1 cellular context compared by ENCODE assay signal in genomic region chr16:54165174-54165911, GRCh38.
TF ChIP-seq lines count a peak whose summit lies in the region.

No MANE protein-coding gene starts in this region.

TF ChIP-seq in HepG2, 621 proteins besides CTCF, POLR2A, EP300 and RAD21 (continued from another document and continues in another):
- no peak for TF ChIP-seq ZNF512 (CRISPR knock-in tag; IDR thresholded peaks at IDR 0.05)
- TF ChIP-seq ZNF678 (CRISPR knock-in tag; IDR thresholded peaks at IDR 0.05), result no peak
- TF ChIP-seq ZNF224 (CRISPR knock-in tag; IDR thresholded peaks at IDR 0.05), result 0 out of 2 replicates have a peak, but pooled peaks have one; percentile 45
- peak; percentile 96 for TF ChIP-seq ZNF503 (CRISPR knock-in tag; IDR thresholded peaks at IDR 0.05)
- TF ChIP-seq MBD4 (IDR thresholded peaks at IDR 0.05; ENCODE audit: borderline replicate concordance, low read length), result no peak
- TF ChIP-seq ARID4A (CRISPR knock-in tag; IDR thresholded peaks at IDR 0.05; ENCODE audit: borderline replicate concordance), result peak; percentile 67; the same call in 1 of the 2 replicates
- no peak for TF ChIP-seq ZNF550 (CRISPR knock-in tag; IDR thresholded peaks at IDR 0.05; ENCODE audit: borderline replicate concordance)
- TF ChIP-seq POLR2AphosphoS2 (IDR thresholded peaks at IDR 0.05; ENCODE audit: low read depth, low read length), result no peak
- peak; percentile 79; the same call in 1 of the 2 replicates for TF ChIP-seq ZNF281 (CRISPR knock-in tag; IDR thresholded peaks at IDR 0.05; ENCODE audit: borderline replicate concordance)
- no peak; the same call in 1 of the 2 replicates for TF ChIP-seq RBFOX2 (IDR thresholded peaks at IDR 0.05; ENCODE audit: low read depth, low read length)
- peak; percentile 37; the same call in 1 of the 2 replicates for TF ChIP-seq ZNF709 (CRISPR knock-in tag; IDR thresholded peaks at IDR 0.05)
- TF ChIP-seq CREM (IDR thresholded peaks at IDR 0.05), result peak; percentile 90
- no peak for TF ChIP-seq CREM (CRISPR knock-in tag; IDR thresholded peaks at IDR 0.05)
- TF ChIP-seq NFATC3 (CRISPR knock-in tag; IDR thresholded peaks at IDR 0.05), result no peak
- TF ChIP-seq CENPT (CRISPR knock-in tag; IDR thresholded peaks at IDR 0.05; ENCODE audit: low read depth), result 0 out of 2 replicates have a peak, but pooled peaks have one; percentile 48
- no peak for TF ChIP-seq REL (CRISPR knock-in tag; conservative IDR thresholded peaks at IDR 0.05)
- peak; percentile 59; the same call in 1 of the 2 replicates for TF ChIP-seq POGK (CRISPR knock-in tag; conservative IDR thresholded peaks at IDR 0.05)
- 0 out of 2 replicates have a peak, but pooled peaks have one; percentile 21 for TF ChIP-seq ZBTB1 (CRISPR knock-in tag; IDR thresholded peaks at IDR 0.05; ENCODE audit: borderline replicate concordance)
- 0 out of 2 replicates have a peak, but pooled peaks have one; percentile 46 for TF ChIP-seq ZNF547 (CRISPR knock-in tag; IDR thresholded peaks at IDR 0.05)
- TF ChIP-seq ZNF362 (CRISPR knock-in tag; IDR thresholded peaks at IDR 0.05; ENCODE audit: borderline replicate concordance), result peak; percentile 80; the same call in 1 of the 2 replicates
- peak; percentile 52; the same call in 1 of the 2 replicates for TF ChIP-seq SOX13 (IDR thresholded peaks at IDR 0.05)
- TF ChIP-seq SOX13 (CRISPR knock-in tag; conservative IDR thresholded peaks at IDR 0.05 in 1 of 2, IDR thresholded peaks at IDR 0.05 in 1 of 2), result peak in 1 of 2 experiments; percentile 96; a peak in 2 of 4 replicates
- TF ChIP-seq ZNF570 (CRISPR knock-in tag; IDR thresholded peaks at IDR 0.05; ENCODE audit: borderline replicate concordance), result no peak
- peak; percentile 88; the same call in 1 of the 2 replicates for TF ChIP-seq TOE1 (CRISPR knock-in tag; IDR thresholded peaks at IDR 0.05)
- 0 out of 2 replicates have a peak, but pooled peaks have one; percentile 50 for TF ChIP-seq MYPOP (CRISPR knock-in tag; IDR thresholded peaks at IDR 0.05)
- TF ChIP-seq ZNF800 (CRISPR knock-in tag; IDR thresholded peaks at IDR 0.05), result peak; percentile 81; the same call in 1 of the 2 replicates
- TF ChIP-seq ZNF768 (CRISPR knock-in tag; IDR thresholded peaks at IDR 0.05), result peak; percentile 32; the same call in 1 of the 2 replicates
- 0 out of 2 replicates have a peak, but pooled peaks have one; percentile 34 for TF ChIP-seq KDM1A (CRISPR knock-in tag; IDR thresholded peaks at IDR 0.05)
- TF ChIP-seq TFDP2 (CRISPR knock-in tag; IDR thresholded peaks at IDR 0.05), result peak; percentile 76
- no peak for TF ChIP-seq SMARCC2 (IDR thresholded peaks at IDR 0.05)
- TF ChIP-seq RXRB (CRISPR knock-in tag; IDR thresholded peaks at IDR 0.05; ENCODE audit: borderline replicate concordance), result peak; percentile 94
- peak; percentile 29; the same call in 1 of the 2 replicates for TF ChIP-seq ZIK1 (CRISPR knock-in tag; IDR thresholded peaks at IDR 0.05; ENCODE audit: borderline replicate concordance, low read depth)
- TF ChIP-seq ZNF850 (CRISPR knock-in tag; conservative IDR thresholded peaks at IDR 0.05), result no peak
- TF ChIP-seq SIX1 (CRISPR knock-in tag; IDR thresholded peaks at IDR 0.05; ENCODE audit: borderline replicate concordance), result peak; percentile 65; the same call in 1 of the 2 replicates
- peak; percentile 79; the same call in 1 of the 2 replicates for TF ChIP-seq CBFB (CRISPR knock-in tag; IDR thresholded peaks at IDR 0.05)
- peak; percentile 72; the same call in 1 of the 2 replicates for TF ChIP-seq MIER2 (CRISPR knock-in tag; IDR thresholded peaks at IDR 0.05)
- TF ChIP-seq HBP1 (CRISPR knock-in tag; IDR thresholded peaks at IDR 0.05; ENCODE audit: low read depth), result no peak; the same call in 1 of the 2 replicates
- peak; percentile 81 for TF ChIP-seq TBL1XR1 (IDR thresholded peaks at IDR 0.05; ENCODE audit: borderline replicate concordance, low read length, partially characterized antibody)
- TF ChIP-seq ZNF605 (CRISPR knock-in tag; IDR thresholded peaks at IDR 0.05), result peak; percentile 69; the same call in 1 of the 2 replicates
- peak; percentile 77 for TF ChIP-seq TCF7 (IDR thresholded peaks at IDR 0.05; ENCODE audit: low read depth)
